In the genomic region with DNA sequence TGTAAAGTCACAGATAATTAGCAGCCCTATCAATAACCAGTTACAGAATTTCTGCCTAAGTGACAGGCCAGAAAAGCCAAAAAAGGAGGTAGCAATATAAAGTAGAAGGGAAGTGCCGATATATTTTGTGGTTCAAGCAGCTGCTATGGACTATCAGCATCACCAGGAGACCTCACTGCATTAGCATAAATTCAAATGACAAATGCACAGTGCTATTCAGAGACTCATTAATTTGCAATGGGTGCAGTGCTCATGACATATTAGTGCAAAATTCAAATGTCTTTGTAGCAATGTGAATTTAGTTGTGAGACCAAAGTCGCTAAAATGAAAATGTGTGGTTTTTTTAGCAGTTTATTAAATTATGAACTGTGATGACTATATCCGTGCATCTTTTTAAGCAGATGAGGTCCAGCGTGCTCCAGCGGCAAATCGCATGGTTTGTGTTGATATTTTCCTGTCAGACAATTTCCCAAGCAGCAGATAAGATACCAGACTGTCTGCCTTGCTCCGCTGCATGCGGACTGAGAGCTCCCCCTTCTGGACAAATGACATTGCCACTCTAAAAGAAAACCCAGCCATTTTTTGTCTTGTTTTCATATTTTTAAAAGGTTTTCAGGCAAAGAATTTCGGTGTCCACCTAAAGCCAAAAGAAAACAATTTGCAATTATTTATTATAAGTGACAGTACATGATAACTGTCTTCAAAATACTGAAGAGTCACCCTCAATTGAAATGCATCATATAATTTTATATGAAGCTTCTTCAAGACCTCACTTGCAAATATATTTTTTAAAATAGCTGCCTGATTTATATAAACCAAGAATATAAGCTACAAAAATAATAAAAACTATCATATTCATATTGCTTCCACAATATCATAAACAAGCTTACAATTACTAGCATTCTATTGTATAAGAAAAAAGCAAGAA, we compare ENCODE assay signal across 1 cellular context.
TF ChIP-seq lines count a peak whose summit lies in the region.

No MANE protein-coding gene starts in this region.

TF ChIP-seq in GM12878, 131 proteins besides CTCF, POLR2A, EP300 and RAD21 (continued from another document):
- TF ChIP-seq SKIL (IDR thresholded peaks at IDR 0.05; ENCODE audit: low read depth, poor library complexity, severe bottlenecking) (no peak), SMAD1 (IDR thresholded peaks at IDR 0.05; ENCODE audit: low read depth, partially characterized antibody) (no peak), NFIC (IDR thresholded peaks at IDR 0.05; ENCODE audit: low read depth, low read length) (0 out of 2 replicates have a peak, but pooled peaks have one; percentile 28), SMC3 (IDR thresholded peaks at IDR 0.05; ENCODE audit: borderline replicate concordance, low read length) (peak; percentile 94), ZSCAN29 (IDR thresholded peaks at IDR 0.05) (no peak), RUNX3 (IDR thresholded peaks at IDR 0.05; ENCODE audit: low read length) (0 out of 2 replicates have a peak, but pooled peaks have one; percentile 8)
- TF ChIP-seq, protein P1, sequence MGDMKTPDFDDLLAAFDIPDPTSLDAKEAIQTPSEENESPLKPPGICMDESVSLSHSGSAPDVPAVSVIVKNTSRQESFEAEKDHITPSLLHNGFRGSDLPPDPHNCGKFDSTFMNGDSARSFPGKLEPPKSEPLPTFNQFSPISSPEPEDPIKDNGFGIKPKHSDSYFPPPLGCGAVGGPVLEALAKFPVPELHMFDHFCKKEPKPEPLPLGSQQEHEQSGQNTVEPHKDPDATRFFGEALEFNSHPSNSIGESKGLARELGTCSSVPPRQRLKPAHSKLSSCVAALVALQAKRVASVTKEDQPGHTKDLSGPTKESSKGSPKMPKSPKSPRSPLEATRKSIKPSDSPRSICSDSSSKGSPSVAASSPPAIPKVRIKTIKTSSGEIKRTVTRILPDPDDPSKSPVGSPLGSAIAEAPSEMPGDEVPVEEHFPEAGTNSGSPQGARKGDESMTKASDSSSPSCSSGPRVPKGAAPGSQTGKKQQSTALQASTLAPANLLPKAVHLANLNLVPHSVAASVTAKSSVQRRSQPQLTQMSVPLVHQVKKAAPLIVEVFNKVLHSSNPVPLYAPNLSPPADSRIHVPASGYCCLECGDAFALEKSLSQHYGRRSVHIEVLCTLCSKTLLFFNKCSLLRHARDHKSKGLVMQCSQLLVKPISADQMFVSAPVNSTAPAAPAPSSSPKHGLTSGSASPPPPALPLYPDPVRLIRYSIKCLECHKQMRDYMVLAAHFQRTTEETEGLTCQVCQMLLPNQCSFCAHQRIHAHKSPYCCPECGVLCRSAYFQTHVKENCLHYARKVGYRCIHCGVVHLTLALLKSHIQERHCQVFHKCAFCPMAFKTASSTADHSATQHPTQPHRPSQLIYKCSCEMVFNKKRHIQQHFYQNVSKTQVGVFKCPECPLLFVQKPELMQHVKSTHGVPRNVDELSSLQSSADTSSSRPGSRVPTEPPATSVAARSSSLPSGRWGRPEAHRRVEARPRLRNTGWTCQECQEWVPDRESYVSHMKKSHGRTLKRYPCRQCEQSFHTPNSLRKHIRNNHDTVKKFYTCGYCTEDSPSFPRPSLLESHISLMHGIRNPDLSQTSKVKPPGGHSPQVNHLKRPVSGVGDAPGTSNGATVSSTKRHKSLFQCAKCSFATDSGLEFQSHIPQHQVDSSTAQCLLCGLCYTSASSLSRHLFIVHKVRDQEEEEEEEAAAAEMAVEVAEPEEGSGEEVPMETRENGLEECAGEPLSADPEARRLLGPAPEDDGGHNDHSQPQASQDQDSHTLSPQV (IDR thresholded peaks at IDR 0.05) = 0 out of 2 replicates have a peak, but pooled peaks have one; percentile 42
- TF ChIP-seq, protein P2, sequence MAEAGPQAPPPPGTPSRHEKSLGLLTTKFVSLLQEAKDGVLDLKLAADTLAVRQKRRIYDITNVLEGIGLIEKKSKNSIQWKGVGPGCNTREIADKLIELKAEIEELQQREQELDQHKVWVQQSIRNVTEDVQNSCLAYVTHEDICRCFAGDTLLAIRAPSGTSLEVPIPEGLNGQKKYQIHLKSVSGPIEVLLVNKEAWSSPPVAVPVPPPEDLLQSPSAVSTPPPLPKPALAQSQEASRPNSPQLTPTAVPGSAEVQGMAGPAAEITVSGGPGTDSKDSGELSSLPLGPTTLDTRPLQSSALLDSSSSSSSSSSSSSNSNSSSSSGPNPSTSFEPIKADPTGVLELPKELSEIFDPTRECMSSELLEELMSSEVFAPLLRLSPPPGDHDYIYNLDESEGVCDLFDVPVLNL (IDR thresholded peaks at IDR 0.05; ENCODE audit: low read depth, low read length) = no peak
- TF ChIP-seq, protein P3, sequence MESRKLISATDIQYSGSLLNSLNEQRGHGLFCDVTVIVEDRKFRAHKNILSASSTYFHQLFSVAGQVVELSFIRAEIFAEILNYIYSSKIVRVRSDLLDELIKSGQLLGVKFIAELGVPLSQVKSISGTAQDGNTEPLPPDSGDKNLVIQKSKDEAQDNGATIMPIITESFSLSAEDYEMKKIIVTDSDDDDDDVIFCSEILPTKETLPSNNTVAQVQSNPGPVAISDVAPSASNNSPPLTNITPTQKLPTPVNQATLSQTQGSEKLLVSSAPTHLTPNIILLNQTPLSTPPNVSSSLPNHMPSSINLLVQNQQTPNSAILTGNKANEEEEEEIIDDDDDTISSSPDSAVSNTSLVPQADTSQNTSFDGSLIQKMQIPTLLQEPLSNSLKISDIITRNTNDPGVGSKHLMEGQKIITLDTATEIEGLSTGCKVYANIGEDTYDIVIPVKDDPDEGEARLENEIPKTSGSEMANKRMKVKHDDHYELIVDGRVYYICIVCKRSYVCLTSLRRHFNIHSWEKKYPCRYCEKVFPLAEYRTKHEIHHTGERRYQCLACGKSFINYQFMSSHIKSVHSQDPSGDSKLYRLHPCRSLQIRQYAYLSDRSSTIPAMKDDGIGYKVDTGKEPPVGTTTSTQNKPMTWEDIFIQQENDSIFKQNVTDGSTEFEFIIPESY (IDR thresholded peaks at IDR 0.05) = no peak
